Comparison of ENCODE assay signal across 8 cellular contexts in genomic region chr19:13036366-13036976, GRCh38. TPM values are rescaled to one million over a fixed set of nuclear protein-coding genes. Genes with fewer than 3 reads are reported as not detected.
DNase-seq lines count a peak whose midpoint lies in the region; ATAC-seq and TF ChIP-seq lines count a peak whose summit lies in the region.

No MANE protein-coding gene starts in this region.

- ATAC-seq in GM18868 (IDR thresholded peaks at IDR 0.05; ENCODE audit: unreplicated experiment): no peak

- TF ChIP-seq CTCF in vagina (IDR thresholded peaks at IDR 0.05) (no peak), GM13976 (IDR thresholded peaks at IDR 0.05; ENCODE audit: borderline replicate concordance, control extremely low read depth, extremely low read depth, insufficient read depth, missing control alignments) (no peak)

- no peak for TF ChIP-seq POLR2A in vagina (IDR thresholded peaks at IDR 0.05)

- DNase-seq in NCI-H2196 (lab: John Stamatoyannopoulos, UW; ENCODE audit: unreplicated experiment) (peak; percentile 67), NCI-H2196 treated with DMSO at 0.1 percent for 48 hours (lab: John Stamatoyannopoulos, UW; ENCODE audit: unreplicated experiment) (no peak), SW480 (ENCODE audit: low spot score) (peak; percentile 93), kidney tubule cell (ENCODE audit: low spot score) (peak; percentile 89), vagina (ENCODE audit: extremely low spot score in 2 of 2) (no peak), GM13976 (ENCODE audit: low spot score) (no peak)
- no peak for DNase-seq in activated CD4-positive, alpha-beta T cell treated with anti-CD3 and anti-CD28 coated beads for 48 hours

- H3K36me3 ChIP-seq in vagina: no peaks in the 10 kb centered on the region

- in situ Hi-C loops in GM13976 (cut with MboI; ENCODE audit: low sequenced_read_pairs, unreplicated experiment): no loop called here

- no peaks in the 10 kb centered on the region for H3K27me3 ChIP-seq in vagina

- H3K4me1 ChIP-seq in vagina: peaks cover 100% of the 10 kb centered on the region

- H3K4me3 ChIP-seq in vagina: no peak overlapping the region

- peak overlapping the region; percentile 99 for H3K27ac ChIP-seq in vagina

- intact Hi-C loops in vagina (cut with DNase I): no loop called here

- no peaks in the 10 kb centered on the region for H3K9me3 ChIP-seq in vagina

RNA-seq across cellular contexts. Expression of gene NFIX, which starts 41.2 kb away (rescaled TPM):
- 81.8 TPM for total RNA-seq in vagina

Comparison
In these comparisons a context has a peak if more than half of its experiments do, and no peak if none do; other contexts are left out.
1. DNase-seq: peak in NCI-H2196 (single experiment), SW480 (single experiment) and kidney tubule cell (single experiment); none in NCI-H2196 treated with DMSO at 0.1 percent for 48 hours (single experiment), vagina (0 of 2), GM13976 (single experiment) and activated CD4-positive, alpha-beta T cell treated with anti-CD3 and anti-CD28 coated beads for 48 hours (single experiment).